Comparison of ENCODE assay signal across 20 cellular contexts in the genomic region with DNA sequence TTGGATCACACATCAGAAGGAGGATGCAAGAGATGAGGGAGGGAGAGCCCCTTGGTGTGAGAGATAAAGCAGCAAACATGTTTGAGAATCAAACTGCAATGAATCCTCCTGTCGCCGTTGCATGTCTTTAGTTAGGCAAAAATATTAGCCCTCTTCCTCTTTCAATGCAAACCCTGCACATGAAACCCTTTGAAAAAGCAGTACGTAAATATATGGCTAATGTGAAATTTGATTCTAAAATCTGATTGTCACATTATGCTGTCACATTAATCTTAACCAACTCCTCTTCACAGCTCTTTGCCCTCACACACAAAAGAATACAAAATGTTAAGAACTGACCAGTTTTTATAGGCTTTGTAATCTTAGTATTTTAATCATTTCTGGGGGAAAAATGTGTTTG.
"Had no signal": no experiment of that assay in that cellular context is flagged by ENCODE, and none has a peak within 500 bp of the region (broad histone marks: within the 10 kb centered on the region; RNA-seq: fewer than 3 reads in every experiment).

No MANE protein-coding gene starts in this region.

- H3K27me3 ChIP-seq: colonic mucosa, esophagus muscularis mucosa, ovary, spleen, vagina had no signal

- H3K4me1 Mint-ChIP-seq: activated T-helper 17 cell treated with anti-CD3 and anti-CD28 coated beads, Interleukin-2, amount 50 U/mL, for 72 hours had no signal

- H3K4me1 ChIP-seq: colonic mucosa, esophagus muscularis mucosa, prostate gland, spleen, vagina had no signal

- H3K9me3 Mint-ChIP-seq: activated CD4-positive, alpha-beta T cell treated with anti-CD3 and anti-CD28 coated beads, Interleukin-2, amount 10 ng/mL, durations not matched to agents 7 days and 5 days; activated T-helper 17 cell treated with anti-CD3 and anti-CD28 coated beads, Interleukin-2, amount 50 U/mL, for 72 hours; natural killer cell treated with Interleukin-12 subunit alpha and Interleukin-12 subunit beta and Interleukin-15 and Interleukin-18, amount 100 ng/mL, for 72 hours; type B pancreatic cell had no signal

- H3K27ac Mint-ChIP-seq: activated CD4-positive, alpha-beta T cell treated with anti-CD3 and anti-CD28 coated beads, Interleukin-2, amount 10 ng/mL, durations not matched to agents 7 days and 5 days; activated CD8-positive, alpha-beta T cell treated with anti-CD3 and anti-CD28 coated beads, Interleukin-2, amount 10 ng/mL, durations not matched to agents 7 days and 5 days; activated naive CD8-positive, alpha-beta T cell; activated T-helper 17 cell treated with anti-CD3 and anti-CD28 coated beads, Interleukin-2, amount 50 U/mL, for 72 hours; natural killer cell treated with Interleukin-12 subunit alpha and Interleukin-12 subunit beta and Interleukin-15 and Interleukin-18, amount 100 ng/mL, for 72 hours; type B pancreatic cell had no signal

- H3K36me3 ChIP-seq: colonic mucosa, esophagus muscularis mucosa, ovary, prostate gland, spleen, thoracic aorta, vagina, WERI-Rb-1 had no signal

- H3K27me3 Mint-ChIP-seq: activated T-helper 17 cell treated with anti-CD3 and anti-CD28 coated beads, Interleukin-2, amount 50 U/mL, for 72 hours had no signal

- DNase-seq: activated CD4-positive, alpha-beta T cell treated with anti-CD3 and anti-CD28 coated beads, Interleukin-2, amount 10 ng/mL, durations not matched to agents 7 days and 5 days; activated CD4-positive, CD25-positive, alpha-beta regulatory T cell treated with anti-CD3 and anti-CD28 coated beads, Interleukin-2, amount 50 U/mL, for 72 hours; activated CD8-positive, alpha-beta T cell treated with anti-CD3 and anti-CD28 coated beads, Interleukin-2, amount 10 ng/mL, durations not matched to agents 7 days and 5 days; activated T-cell treated with anti-CD3 and anti-CD28 coated beads, Interleukin-2, amount 50 U/mL, for 1 hour; colonic mucosa; left ventricle myocardium superior; mammary epithelial cell; ovary; spleen; stimulated activated CD4-positive, alpha-beta T cell treated with anti-CD3 and anti-CD28 coated beads, Interleukin-4, amount 100 ng/mL, for 24 hours; stimulated activated naive CD4-positive, alpha-beta T cell treated with Interleukin-2 at 50 U/mL for 16 hours; WERI-Rb-1 had no signal

- H3K4me3 ChIP-seq: colonic mucosa, esophagus muscularis mucosa, ovary, prostate gland, spleen, thoracic aorta, vagina had no signal

- H3K4me3 Mint-ChIP-seq: activated CD4-positive, alpha-beta T cell treated with anti-CD3 and anti-CD28 coated beads, Interleukin-2, amount 10 ng/mL, durations not matched to agents 7 days and 5 days; activated CD8-positive, alpha-beta T cell treated with anti-CD3 and anti-CD28 coated beads, Interleukin-2, amount 10 ng/mL, durations not matched to agents 7 days and 5 days; activated naive CD8-positive, alpha-beta T cell; activated T-helper 17 cell treated with anti-CD3 and anti-CD28 coated beads, Interleukin-2, amount 50 U/mL, for 72 hours; natural killer cell treated with Interleukin-12 subunit alpha and Interleukin-12 subunit beta and Interleukin-15 and Interleukin-18, amount 100 ng/mL, for 72 hours; type B pancreatic cell had no signal

- H3K9me3 ChIP-seq: colonic mucosa, esophagus muscularis mucosa, ovary, prostate gland, spleen, thoracic aorta, vagina had no signal

- H3K36me3 Mint-ChIP-seq: natural killer cell treated with Interleukin-12 subunit alpha and Interleukin-12 subunit beta and Interleukin-15 and Interleukin-18, amount 100 ng/mL, for 72 hours; type B pancreatic cell had no signal

- H3K27ac ChIP-seq: colonic mucosa, esophagus muscularis mucosa, ovary, prostate gland, spleen, thoracic aorta, vagina, WERI-Rb-1 had no signal
